Comparison of ENCODE assay signal across 8 cellular contexts in genomic region chr5:43068037-43068436, GRCh38. TPM values are rescaled to one million over a fixed set of nuclear protein-coding genes. Genes with fewer than 3 reads are reported as not detected.
DNase-seq lines count a peak whose midpoint lies in the region; ATAC-seq and TF ChIP-seq lines count a peak whose summit lies in the region.

No MANE protein-coding gene starts in this region.

- H3K36me3 ChIP-seq in naive thymus-derived CD4-positive, alpha-beta T cell (ENCODE audit: control insufficient read depth in 2 of 3, insufficient read depth in 3 of 3, low read length in 3 of 3), result peaks cover 0 to 23% (median 0%) of the 10 kb centered on the region in 3 experiments

- H3K27ac Mint-ChIP-seq in naive thymus-derived CD4-positive, alpha-beta T cell, result peak overlapping the region; percentile 99 to 100 (median 99)

- no peak for DNase-seq in AG04449 (ENCODE audit: low read depth, low spot score)
- DNase-seq in Jurkat, Clone E6-1 (ENCODE audit: low read depth, low spot score), result no peak
- DNase-seq in choroid plexus epithelial cell (ENCODE audit: low read depth), result no peak
- DNase-seq in naive thymus-derived CD4-positive, alpha-beta T cell, result no peak
- DNase-seq in GOT3 (lab: John Stamatoyannopoulos, UW), result no peak
- DNase-seq in NCI-H526 treated with DMSO at 0.1 percent for 48 hours (lab: John Stamatoyannopoulos, UW), result no peak

- intact Hi-C loops in naive thymus-derived CD4-positive, alpha-beta T cell (cut with micrococcal nuclease), result no loop called here

- H3K27me3 ChIP-seq in naive thymus-derived CD4-positive, alpha-beta T cell (ENCODE audit: control insufficient read depth in 2 of 2, insufficient read depth in 2 of 2, low read length in 2 of 2), result no peaks in the 10 kb centered on the region

- peaks cover 25 to 33% of the 10 kb centered on the region in 2 donors for H3K4me1 ChIP-seq in naive thymus-derived CD4-positive, alpha-beta T cell (ENCODE audit: control insufficient read depth in 2 of 2, insufficient read depth in 2 of 2, low read length in 2 of 2)

- POLR2A ChIA-PET in AG04449 (lab: Yijun Ruan, JAX), result interaction anchor here (1.1 to 1.6 kb wide), 2 partner anchors 30 to 53 kb away, joined by 3 to 6 read pairs; partner anchors contain the start of gene ZNF131
- POLR2A ChIA-PET in naive thymus-derived CD4-positive, alpha-beta T cell (lab: Charles Lee), result interaction anchor here (0.7 to 11.0 kb wide), 23 partner anchors 8 to 417 kb away, joined by 3 to 595 read pairs (median 8); partner anchors contain the start of genes ANXA2R, HMGCS1, TMEM267 and ZNF131

- no peaks in the 10 kb centered on the region for H3K9me3 ChIP-seq in naive thymus-derived CD4-positive, alpha-beta T cell (ENCODE audit: control insufficient read depth in 2 of 3, low read length in 3 of 3)

- H3K4me3 ChIP-seq in AG04449 (ENCODE audit: low read depth, low read length), result peak overlapping the region; percentile 86
- peak overlapping the region; percentile 76 for H3K4me3 ChIP-seq in Jurkat, Clone E6-1 (ENCODE audit: low read length)
- H3K4me3 ChIP-seq in choroid plexus epithelial cell (ENCODE audit: low read depth, low read length), result peak overlapping the region; percentile 82
- H3K4me3 ChIP-seq in naive thymus-derived CD4-positive, alpha-beta T cell (ENCODE audit: low read length), result peak overlapping the region; percentile 82

- H3K27me3 Mint-ChIP-seq in naive thymus-derived CD4-positive, alpha-beta T cell, result no peaks in the 10 kb centered on the region

- peaks cover 26 to 67% (median 47%) of the 10 kb centered on the region in 7 donors for H3K4me1 Mint-ChIP-seq in naive thymus-derived CD4-positive, alpha-beta T cell

- ATAC-seq in naive thymus-derived CD4-positive, alpha-beta T cell, result no peak
- ATAC-seq in HG03108 (IDR thresholded peaks at IDR 0.05; ENCODE audit: unreplicated experiment), result no peak
- ATAC-seq in HG02623 (IDR thresholded peaks at IDR 0.05; ENCODE audit: unreplicated experiment), result no peak

- H3K4me3 Mint-ChIP-seq in naive thymus-derived CD4-positive, alpha-beta T cell, result peak overlapping the region; percentile 93 to 100 (median 98)

- CTCF ChIA-PET in AG04449 (lab: Yijun Ruan, JAX), result interaction anchor here (0.7 to 2.9 kb wide), 13 partner anchors 7 to 322 kb away, joined by 3 to 11 read pairs (median 4); no protein-coding TSS in a partner anchor
- CTCF ChIA-PET in naive thymus-derived CD4-positive, alpha-beta T cell (lab: Charles Lee), result interaction anchor here (0.8 to 4.5 kb wide), 7 partner anchors 18 to 55 kb away, joined by 3 to 33 read pairs (median 3); partner anchors contain the start of gene ZNF131

- peak overlapping the region; percentile 90 for H3K27ac ChIP-seq in naive thymus-derived CD4-positive, alpha-beta T cell (ENCODE audit: low read depth, low read length)

- H3K36me3 Mint-ChIP-seq in naive thymus-derived CD4-positive, alpha-beta T cell, result peaks cover 6 to 25% (median 16%) of the 10 kb centered on the region in 5 donors

- TF ChIP-seq CTCF in AG04449 (IDR thresholded peaks at IDR 0.05; ENCODE audit: insufficient read depth, low read length, missing control alignments) (no peak), choroid plexus epithelial cell (conservative IDR thresholded peaks at IDR 0.05; ENCODE audit: low read depth, low read length) (no peak)

- H3K9me3 Mint-ChIP-seq in naive thymus-derived CD4-positive, alpha-beta T cell, result peaks cover 0 to 4% (median 0%) of the 10 kb centered on the region in 11 donors

RNA-seq across cellular contexts. Expression of gene ANXA2R, which starts 27.9 kb away (rescaled TPM):
- polyA plus RNA-seq in Jurkat, Clone E6-1 (2012; ENCODE audit: insufficient read depth, insufficient read length), result 31.8 TPM
- 10 to 100 TPM; 13.2 to 61.4 (median 42.0) TPM for total RNA-seq in naive thymus-derived CD4-positive, alpha-beta T cell
- 10 to 100 TPM; 55.7 to 70.2 TPM for polyA plus RNA-seq in naive thymus-derived CD4-positive, alpha-beta T cell

RNA-seq across cellular contexts. Expression of gene ZNF131, which starts 52.7 kb away (rescaled TPM):
- 50.6 TPM for polyA plus RNA-seq in Jurkat, Clone E6-1 (2012; ENCODE audit: insufficient read depth, insufficient read length)
- total RNA-seq in naive thymus-derived CD4-positive, alpha-beta T cell, result 10 to 100 TPM; 47.2 to 83.4 (median 67.8) TPM
- polyA plus RNA-seq in naive thymus-derived CD4-positive, alpha-beta T cell, result 10 to 100 TPM; 65.3 to 83.2 TPM
